8 cellular contexts compared by ENCODE assay signal in the genomic region with DNA sequence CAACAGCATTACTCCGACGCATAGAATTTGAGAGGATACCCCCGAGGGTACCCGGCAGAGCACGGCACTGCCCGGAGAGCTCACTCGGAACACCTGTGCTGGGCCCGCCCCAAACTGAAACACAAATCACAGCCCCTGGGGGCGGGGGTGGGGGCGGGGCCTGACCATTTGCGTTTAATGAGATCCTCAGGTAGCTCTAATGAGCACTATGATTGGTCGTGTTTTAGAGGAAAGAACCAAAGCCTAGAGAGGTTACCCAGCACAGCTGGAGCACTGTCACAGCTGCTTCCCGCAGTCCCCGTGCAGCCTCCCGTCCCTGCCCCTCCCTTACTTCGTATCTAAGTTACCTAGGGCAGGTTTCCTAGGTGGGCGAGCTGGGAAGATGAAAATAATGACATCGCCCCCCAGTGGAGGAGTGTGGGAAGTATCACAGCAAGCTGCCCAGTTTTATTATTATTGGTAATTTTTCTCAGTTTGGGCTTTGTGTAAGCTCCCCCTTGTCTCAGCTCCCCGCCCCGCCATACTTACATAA.
DNase-seq lines count a peak whose midpoint lies in the region; ATAC-seq and TF ChIP-seq lines count a peak whose summit lies in the region.

No MANE protein-coding gene starts in this region.

- peaks cover 20% of the 10 kb centered on the region for H3K9me3 Mint-ChIP-seq in glutamatergic neuron (ENCODE audit: unreplicated experiment)

- DNase-seq in SKM-1 (lab: John Stamatoyannopoulos, UW; ENCODE audit: unreplicated experiment): peak; percentile 15
- no peak for DNase-seq in SKM-1 treated with dmso at 0.1 percent for 144 hours (lab: John Stamatoyannopoulos, UW; ENCODE audit: unreplicated experiment)
- peak; percentile 74 for DNase-seq in NCI-H2171 (lab: John Stamatoyannopoulos, UW)
- peak; percentile 56 for DNase-seq in activated T-cell treated with anti-CD3 and anti-CD28 coated beads, Interleukin-2, amount 50 U/mL, for 1 hour
- DNase-seq in glutamatergic neuron: peak; percentile 28
- peak; percentile 30 for DNase-seq in stimulated activated CD4-positive, alpha-beta T cell treated with anti-CD3 and anti-CD28 coated beads, Interleukin-12 subunit alpha, Interleukin-12 subunit beta, amount 100 ng/mL, for 4 hours
- no peak for DNase-seq in COLO829 (ENCODE audit: low spot score)

- no peaks in the 10 kb centered on the region for H3K4me1 Mint-ChIP-seq in glutamatergic neuron (ENCODE audit: low read depth, unreplicated experiment)

- ATAC-seq in GM18861 (IDR thresholded peaks at IDR 0.05; ENCODE audit: unreplicated experiment): no peak

- peaks cover 40% of the 10 kb centered on the region for H3K36me3 Mint-ChIP-seq in glutamatergic neuron (ENCODE audit: unreplicated experiment)

- no peaks in the 10 kb centered on the region for H3K27me3 Mint-ChIP-seq in glutamatergic neuron (ENCODE audit: unreplicated experiment)

- no peak overlapping the region for H3K27ac Mint-ChIP-seq in glutamatergic neuron (ENCODE audit: unreplicated experiment)

- TF ChIP-seq CTCF in glutamatergic neuron (IDR thresholded peaks at IDR 0.05; ENCODE audit: partially characterized antibody, unreplicated experiment): peak; percentile 72

- no peak overlapping the region for H3K4me3 Mint-ChIP-seq in glutamatergic neuron (ENCODE audit: unreplicated experiment)

Comparison
In these comparisons a context has a peak if more than half of its experiments do, and no peak if none do; other contexts are left out.
1. DNase-seq: peak in SKM-1 (single experiment), NCI-H2171 (single experiment), activated T-cell treated with anti-CD3 and anti-CD28 coated beads, Interleukin-2, amount 50 U/mL, for 1 hour (single experiment), glutamatergic neuron (single experiment) and stimulated activated CD4-positive, alpha-beta T cell treated with anti-CD3 and anti-CD28 coated beads, Interleukin-12 subunit alpha, Interleukin-12 subunit beta, amount 100 ng/mL, for 4 hours (single experiment); none in SKM-1 treated with dmso at 0.1 percent for 144 hours (single experiment) and COLO829 (single experiment).